In the genomic region with DNA sequence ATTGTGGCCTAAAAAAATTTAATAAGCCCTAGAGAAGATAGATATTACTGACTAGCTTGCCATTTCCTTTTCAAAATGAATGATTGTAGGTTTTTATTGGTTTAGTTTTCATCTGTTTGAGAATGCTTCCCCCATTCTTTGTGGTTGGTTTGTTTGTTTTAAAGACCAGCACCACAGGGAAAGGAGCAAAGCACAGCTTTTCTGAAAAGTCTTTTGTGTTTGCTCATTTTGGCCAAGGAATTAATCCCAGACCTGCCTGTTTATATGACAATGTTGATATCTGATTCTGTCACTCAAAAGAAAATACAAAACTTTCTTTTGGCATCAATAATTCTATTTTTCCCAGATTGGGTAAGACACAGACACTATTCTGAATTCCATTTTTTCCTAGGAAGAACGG, we compare ENCODE assay signal across 31 cellular contexts.
DNase-seq lines count a peak whose midpoint lies in the region; ATAC-seq and TF ChIP-seq lines count a peak whose summit lies in the region.
"Had no signal": no experiment of that assay in that cellular context is flagged by ENCODE, and none has a peak within 500 bp of the region (broad histone marks: within the 10 kb centered on the region; RNA-seq: fewer than 3 reads in every experiment).

No MANE protein-coding gene starts in this region.

- DNase-seq in HAP-1 (ENCODE audit: low spot score in 2 of 2) (peak; percentile 42 to 95), amniotic epithelial cell (ENCODE audit: low read depth) (peak; percentile 61), fibroblast of peridontal ligament (ENCODE audit: extremely low read depth) (peak; percentile 54), smooth muscle cell (lab: John Stamatoyannopoulos, UW; ENCODE audit: unreplicated experiment) (no peak), NCI-H748 treated with DMSO at 0.1 percent for 48 hours (lab: John Stamatoyannopoulos, UW) (no peak), HuH-7 (ENCODE audit: low spot score) (no peak), GM23338 (ENCODE audit: low spot score) (no peak)
- DNase-seq: activated CD4-positive, alpha-beta T cell treated with anti-CD3 and anti-CD28 coated beads, Interleukin-2, amount 50 U/mL, for 48 hours; activated CD4-positive, CD25-positive, alpha-beta regulatory T cell treated with anti-CD3 and anti-CD28 coated beads, Interleukin-2, amount 50 U/mL, for 72 hours; activated naive CD8-positive, alpha-beta T cell treated with anti-CD3 and anti-CD28 coated beads, Interleukin-2, amount 50 U/mL, for 24 hours; activated T-cell treated with anti-CD3 and anti-CD28 coated beads, Interleukin-2, amount 50 U/mL, for 48 hours; Caco-2; DMS53; GDM1; GOT3; left ventricle myocardium inferior; mesendoderm; MG63; NCI-H1105; NCI-H2029 treated with DMSO at 0.1 percent for 48 hours; NCI-H526; PC-9; sigmoid colon; stimulated activated CD4-positive, alpha-beta T cell treated with anti-CD3 and anti-CD28 coated beads, Interleukin-15, amount 100 ng/mL, for 24 hours; stimulated activated CD4-positive, alpha-beta T cell treated with anti-CD3 and anti-CD28 coated beads, Interleukin-4, amount 100 ng/mL, for 4 hours had no signal

- H3K36me3 ChIP-seq in HAP-1 (replicated peaks) (no peaks in the 10 kb centered on the region), smooth muscle cell (ENCODE audit: low read depth) (no peaks in the 10 kb centered on the region), GM23338 (ENCODE audit: insufficient read depth) (no peaks in the 10 kb centered on the region)
- H3K36me3 ChIP-seq: left ventricle myocardium inferior, MG63, sigmoid colon, tibial nerve had no signal

- H4K20me1 ChIP-seq in smooth muscle cell (ENCODE audit: low read depth) (no peaks in the 10 kb centered on the region), GM23338 (replicated peaks; ENCODE audit: insufficient read depth) (no peaks in the 10 kb centered on the region)

- no peak for ATAC-seq in GM23338
- ATAC-seq: activated naive CD8-positive, alpha-beta T cell treated with anti-CD3 and anti-CD28 coated beads, Interleukin-2, amount 50 U/mL, for 24 hours; Right ventricle myocardium inferior had no signal

- peak overlapping the region; percentile 4 for H3K4me2 ChIP-seq in smooth muscle cell
- no peak overlapping the region for H3K4me2 ChIP-seq in GM23338
- H3K4me2 ChIP-seq: PC-9 had no signal

- H3K4me3 ChIP-seq in HAP-1: no peak overlapping the region
- H3K4me3 ChIP-seq in smooth muscle cell: no peak overlapping the region
- H3K4me3 ChIP-seq in GM23338: no peak overlapping the region
- H3K4me3 ChIP-seq: left ventricle myocardium inferior, MG63, PC-9, sigmoid colon, tibial nerve had no signal

- H3K4me1 ChIP-seq in HAP-1: peaks cover 21% of the 10 kb centered on the region
- peaks cover 12% of the 10 kb centered on the region for H3K4me1 ChIP-seq in smooth muscle cell (ENCODE audit: low read depth)
- H3K4me1 ChIP-seq in GM23338 (ENCODE audit: insufficient read depth): peaks cover 11% of the 10 kb centered on the region
- H3K4me1 ChIP-seq: Caco-2, left ventricle myocardium inferior, sigmoid colon, tibial nerve had no signal

- no peaks in the 10 kb centered on the region for H3K27me3 Mint-ChIP-seq in GM23338 (ENCODE audit: insufficient read depth, low read depth, poor library complexity)
- H3K27me3 Mint-ChIP-seq: activated naive CD8-positive, alpha-beta T cell treated with anti-CD3 and anti-CD28 coated beads, Interleukin-2, amount 50 U/mL, for 24 hours had no signal

- H2AFZ ChIP-seq in smooth muscle cell (ENCODE audit: low read depth) (no peak overlapping the region), GM23338 (no peak overlapping the region; the same call in 1 of the 2 replicates)
- H2AFZ ChIP-seq: PC-9 had no signal

- H3K9me2 ChIP-seq in GM23338 (ENCODE audit: insufficient read depth): no peaks in the 10 kb centered on the region

- H3K27ac ChIP-seq in smooth muscle cell (ENCODE audit: low read depth) (no peak overlapping the region), GM23338 (ENCODE audit: low read depth) (no peak overlapping the region)
- H3K27ac ChIP-seq: C4-2B, epithelial cell of prostate, KMS-11, left ventricle myocardium inferior, PC-9, sigmoid colon, tibial nerve had no signal

- H3K9me3 ChIP-seq in HAP-1 (no peaks in the 10 kb centered on the region), smooth muscle cell (replicated peaks; ENCODE audit: low read depth) (no peaks in the 10 kb centered on the region)
- H3K9me3 ChIP-seq: Caco-2, MG63, sigmoid colon had no signal

- H3K4me3 Mint-ChIP-seq in GM23338: no peak overlapping the region
- H3K4me3 Mint-ChIP-seq: activated naive CD8-positive, alpha-beta T cell treated with anti-CD3 and anti-CD28 coated beads, Interleukin-2, amount 50 U/mL, for 24 hours; neural crest cell had no signal

- H3K4me1 Mint-ChIP-seq in GM23338: peaks cover 8% of the 10 kb centered on the region
- H3K4me1 Mint-ChIP-seq: activated naive CD8-positive, alpha-beta T cell treated with anti-CD3 and anti-CD28 coated beads, Interleukin-2, amount 50 U/mL, for 24 hours; neural crest cell had no signal

- H3K9me3 Mint-ChIP-seq in GM23338: peaks cover 5% of the 10 kb centered on the region; the same call in 2 of the 3 replicates

- H3K27me3 ChIP-seq in HAP-1 (ENCODE audit: low read depth): no peaks in the 10 kb centered on the region
- no peaks in the 10 kb centered on the region for H3K27me3 ChIP-seq in smooth muscle cell (ENCODE audit: low read depth)
- H3K27me3 ChIP-seq in GM23338 (ENCODE audit: insufficient read depth): no peaks in the 10 kb centered on the region
- H3K27me3 ChIP-seq: MG63, sigmoid colon, tibial nerve had no signal

- H3K79me2 ChIP-seq in smooth muscle cell (ENCODE audit: low read depth): no peaks in the 10 kb centered on the region
- H3K79me2 ChIP-seq in GM23338 (replicated peaks; ENCODE audit: insufficient read depth): no peaks in the 10 kb centered on the region

- H3K36me3 Mint-ChIP-seq in GM23338 (ENCODE audit: low read depth): peaks cover 4% of the 10 kb centered on the region; the same call in 2 of the 3 replicates

- no peak overlapping the region for H3K27ac Mint-ChIP-seq in GM23338
- H3K27ac Mint-ChIP-seq: activated naive CD8-positive, alpha-beta T cell treated with anti-CD3 and anti-CD28 coated beads, Interleukin-2, amount 50 U/mL, for 24 hours had no signal

- in situ Hi-C loops in HAP-1 (cut with MboI; ENCODE audit: low sequenced_read_pairs): no loop called here

- TF ChIP-seq CTCF in smooth muscle cell (IDR thresholded peaks at IDR 0.05; ENCODE audit: borderline replicate concordance, insufficient read depth, poor library complexity, severe bottlenecking) (no peak), GM23338 (conservative IDR thresholded peaks at IDR 0.05; ENCODE audit: low read depth in 2 of 2) (no peak)

- no peak overlapping the region for H3K9ac ChIP-seq in smooth muscle cell (ENCODE audit: low read depth)
- H3K9ac ChIP-seq: KMS-11 had no signal

- 93% methylated on average over 1 of the region's 1 CpG for WGBS in smooth muscle cell (ENCODE audit: low lambda C conversion rate)

- H3F3A ChIP-seq in smooth muscle cell (ENCODE audit: low read depth) (no peaks in the 10 kb centered on the region), GM23338 (replicated peaks; ENCODE audit: low read depth) (no peaks in the 10 kb centered on the region)

TF ChIP-seq in GM23338, 12 proteins besides CTCF, POLR2A, EP300 and RAD21 (continues in another document):
- TF ChIP-seq ZNF114 (CRISPR knock-in tag; IDR thresholded peaks at IDR 0.05) (no peak), EZH2phosphoT487 (IDR thresholded peaks at IDR 0.05; ENCODE audit: unreplicated experiment) (no peak), CREB1 (CRISPR knock-in tag; IDR thresholded peaks at IDR 0.05; ENCODE audit: low read depth) (no peak), JUNB (IDR thresholded peaks at IDR 0.05; ENCODE audit: unreplicated experiment) (no peak), EZH2 (IDR thresholded peaks at IDR 0.05; ENCODE audit: low read depth, unreplicated experiment) (no peak), POLR2AphosphoS5 (IDR thresholded peaks at IDR 0.05; ENCODE audit: low read depth) (no peak), NANOG (IDR thresholded peaks at IDR 0.05; ENCODE audit: borderline replicate concordance) (no peak)
- TF ChIP-seq, protein P1, sequence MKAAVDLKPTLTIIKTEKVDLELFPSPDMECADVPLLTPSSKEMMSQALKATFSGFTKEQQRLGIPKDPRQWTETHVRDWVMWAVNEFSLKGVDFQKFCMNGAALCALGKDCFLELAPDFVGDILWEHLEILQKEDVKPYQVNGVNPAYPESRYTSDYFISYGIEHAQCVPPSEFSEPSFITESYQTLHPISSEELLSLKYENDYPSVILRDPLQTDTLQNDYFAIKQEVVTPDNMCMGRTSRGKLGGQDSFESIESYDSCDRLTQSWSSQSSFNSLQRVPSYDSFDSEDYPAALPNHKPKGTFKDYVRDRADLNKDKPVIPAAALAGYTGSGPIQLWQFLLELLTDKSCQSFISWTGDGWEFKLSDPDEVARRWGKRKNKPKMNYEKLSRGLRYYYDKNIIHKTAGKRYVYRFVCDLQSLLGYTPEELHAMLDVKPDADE (IDR thresholded peaks at IDR 0.05): no peak
- TF ChIP-seq, protein P2, sequence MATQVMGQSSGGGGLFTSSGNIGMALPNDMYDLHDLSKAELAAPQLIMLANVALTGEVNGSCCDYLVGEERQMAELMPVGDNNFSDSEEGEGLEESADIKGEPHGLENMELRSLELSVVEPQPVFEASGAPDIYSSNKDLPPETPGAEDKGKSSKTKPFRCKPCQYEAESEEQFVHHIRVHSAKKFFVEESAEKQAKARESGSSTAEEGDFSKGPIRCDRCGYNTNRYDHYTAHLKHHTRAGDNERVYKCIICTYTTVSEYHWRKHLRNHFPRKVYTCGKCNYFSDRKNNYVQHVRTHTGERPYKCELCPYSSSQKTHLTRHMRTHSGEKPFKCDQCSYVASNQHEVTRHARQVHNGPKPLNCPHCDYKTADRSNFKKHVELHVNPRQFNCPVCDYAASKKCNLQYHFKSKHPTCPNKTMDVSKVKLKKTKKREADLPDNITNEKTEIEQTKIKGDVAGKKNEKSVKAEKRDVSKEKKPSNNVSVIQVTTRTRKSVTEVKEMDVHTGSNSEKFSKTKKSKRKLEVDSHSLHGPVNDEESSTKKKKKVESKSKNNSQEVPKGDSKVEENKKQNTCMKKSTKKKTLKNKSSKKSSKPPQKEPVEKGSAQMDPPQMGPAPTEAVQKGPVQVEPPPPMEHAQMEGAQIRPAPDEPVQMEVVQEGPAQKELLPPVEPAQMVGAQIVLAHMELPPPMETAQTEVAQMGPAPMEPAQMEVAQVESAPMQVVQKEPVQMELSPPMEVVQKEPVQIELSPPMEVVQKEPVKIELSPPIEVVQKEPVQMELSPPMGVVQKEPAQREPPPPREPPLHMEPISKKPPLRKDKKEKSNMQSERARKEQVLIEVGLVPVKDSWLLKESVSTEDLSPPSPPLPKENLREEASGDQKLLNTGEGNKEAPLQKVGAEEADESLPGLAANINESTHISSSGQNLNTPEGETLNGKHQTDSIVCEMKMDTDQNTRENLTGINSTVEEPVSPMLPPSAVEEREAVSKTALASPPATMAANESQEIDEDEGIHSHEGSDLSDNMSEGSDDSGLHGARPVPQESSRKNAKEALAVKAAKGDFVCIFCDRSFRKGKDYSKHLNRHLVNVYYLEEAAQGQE (IDR thresholded peaks at IDR 0.05; ENCODE audit: unreplicated experiment): no peak

Comparison
In these comparisons a context has a peak if more than half of its experiments do, and no peak if none do; other contexts are left out.
1. DNase-seq: peak in HAP-1 (2 of 2), amniotic epithelial cell (single experiment) and fibroblast of peridontal ligament (single experiment); none in smooth muscle cell (single experiment), NCI-H748 treated with DMSO at 0.1 percent for 48 hours (single experiment), HuH-7 (single experiment) and GM23338 (single experiment).